In genomic region chr4:7330031-7330596, GRCh38 we compare ENCODE assay signal across 20 cellular contexts.
DNase-seq lines count a peak whose midpoint lies in the region; ATAC-seq, FAIRE-seq and TF ChIP-seq lines count a peak whose summit lies in the region.
"Had no signal": no experiment of that assay in that cellular context is flagged by ENCODE, and none has a peak within 500 bp of the region (broad histone marks: within the 10 kb centered on the region; RNA-seq: fewer than 3 reads in every experiment).

No MANE protein-coding gene starts in this region.

- H4K20me1 ChIP-seq in Karpas-422 (ENCODE audit: insufficient read depth, low read depth, low read length) (no peaks in the 10 kb centered on the region), GM23248 (ENCODE audit: insufficient read depth) (no peaks in the 10 kb centered on the region)

- 88 to 89% methylated on average over 17 of the region's 17 CpGs for WGBS in GM23248 (ENCODE audit: low coverage in 1 of 2, low lambda C conversion rate in 2 of 2, missing lambda C conversion rate in 2 of 2), 2 experiments

- no peak overlapping the region for H3K27ac ChIP-seq in kidney (ENCODE audit: low read depth in 2 of 2, low read length in 2 of 2)
- H3K27ac ChIP-seq in Karpas-422 (ENCODE audit: low read length): no peak overlapping the region
- no peak overlapping the region for H3K27ac ChIP-seq in GM23248
- H3K27ac ChIP-seq: HL-60 had no signal

- H2AFZ ChIP-seq in Karpas-422 (ENCODE audit: low read length) (no peak overlapping the region), GM23248 (no peak overlapping the region)

- in situ Hi-C loops in GM23248 (cut with MboI): no loop called here

- H3K9me3 ChIP-seq in kidney (ENCODE audit: control insufficient read depth in 1 of 2, low read length in 2 of 2) (no peaks in the 10 kb centered on the region), Karpas-422 (ENCODE audit: low read length) (no peaks in the 10 kb centered on the region), GM23248 (ENCODE audit: low read depth) (no peaks in the 10 kb centered on the region)
- H3K9me3 ChIP-seq: BE2C, HAP-1 had no signal

- no peaks in the 10 kb centered on the region for H3K4me1 ChIP-seq in kidney (ENCODE audit: control insufficient read depth in 1 of 2, insufficient read depth in 1 of 2, low read depth in 1 of 2, low read length in 2 of 2)
- no peaks in the 10 kb centered on the region for H3K4me1 ChIP-seq in Karpas-422 (ENCODE audit: low read length)
- H3K4me1 ChIP-seq in GM23248 (ENCODE audit: insufficient read depth): peaks cover 14% of the 10 kb centered on the region; the same call in 1 of the 2 replicates
- H3K4me1 ChIP-seq: BE2C, HAP-1 had no signal

- H3K9ac ChIP-seq in kidney (ENCODE audit: low read length in 2 of 2) (no peak overlapping the region), Karpas-422 (ENCODE audit: low read length) (no peak overlapping the region), GM23248 (no peak overlapping the region)

- no peaks in the 10 kb centered on the region for H3F3A ChIP-seq in GM23248 (ENCODE audit: insufficient read depth)

- H3K27ac Mint-ChIP-seq in natural killer cell treated with Interleukin-12 subunit alpha and Interleukin-12 subunit beta and Interleukin-15 and Interleukin-18, amount 100 ng/mL, for 72 hours: no peak overlapping the region
- H3K27ac Mint-ChIP-seq in natural killer cell: no peak overlapping the region
- H3K27ac Mint-ChIP-seq: CD4-positive, CD25-positive, alpha-beta regulatory T cell had no signal

- no peak for ATAC-seq in natural killer cell treated with Interleukin-12 subunit alpha and Interleukin-12 subunit beta and Interleukin-15 and Interleukin-18, amount 100 ng/mL, for 72 hours
- ATAC-seq in natural killer cell: no peak
- ATAC-seq: GM12878 had no signal

- H3K4me3 ChIP-seq in kidney (ENCODE audit: low read length in 2 of 2) (no peak overlapping the region), Karpas-422 (ENCODE audit: low read length) (no peak overlapping the region), GM23248 (no peak overlapping the region)
- H3K4me3 ChIP-seq: GM12878, HAP-1 had no signal

- no peaks in the 10 kb centered on the region for H3K9me3 Mint-ChIP-seq in natural killer cell treated with Interleukin-12 subunit alpha and Interleukin-12 subunit beta and Interleukin-15 and Interleukin-18, amount 100 ng/mL, for 72 hours
- no peaks in the 10 kb centered on the region for H3K9me3 Mint-ChIP-seq in natural killer cell

- peaks cover 3 to 14% of the 10 kb centered on the region in 2 donors for H3K4me1 Mint-ChIP-seq in natural killer cell treated with Interleukin-12 subunit alpha and Interleukin-12 subunit beta and Interleukin-15 and Interleukin-18, amount 100 ng/mL, for 72 hours (ENCODE audit: low read depth in 2 of 2)
- peaks cover 9 to 25% of the 10 kb centered on the region in 2 donors for H3K4me1 Mint-ChIP-seq in natural killer cell

- H3K27me3 ChIP-seq in Karpas-422 (ENCODE audit: low read length) (no peaks in the 10 kb centered on the region), GM23248 (replicated peaks; ENCODE audit: insufficient read depth) (no peaks in the 10 kb centered on the region)
- H3K27me3 ChIP-seq: BE2C had no signal

- no peaks in the 10 kb centered on the region for H3K36me3 Mint-ChIP-seq in natural killer cell treated with Interleukin-12 subunit alpha and Interleukin-12 subunit beta and Interleukin-15 and Interleukin-18, amount 100 ng/mL, for 72 hours
- no peaks in the 10 kb centered on the region for H3K36me3 Mint-ChIP-seq in natural killer cell
- H3K36me3 Mint-ChIP-seq: CD4-positive, CD25-positive, alpha-beta regulatory T cell had no signal

- H3K27me3 Mint-ChIP-seq in natural killer cell treated with Interleukin-12 subunit alpha and Interleukin-12 subunit beta and Interleukin-15 and Interleukin-18, amount 100 ng/mL, for 72 hours: peaks cover 0 to 18% of the 10 kb centered on the region in 2 donors
- H3K27me3 Mint-ChIP-seq in natural killer cell (ENCODE audit: low read depth in 2 of 2): peaks cover 30 to 39% of the 10 kb centered on the region in 2 donors

- no peak overlapping the region for H3K4me2 ChIP-seq in Karpas-422 (ENCODE audit: low read depth, low read length, poor library complexity, severe bottlenecking)
- no peak overlapping the region for H3K4me2 ChIP-seq in GM23248 (ENCODE audit: unreplicated experiment)

- H3K4me3 Mint-ChIP-seq in natural killer cell treated with Interleukin-12 subunit alpha and Interleukin-12 subunit beta and Interleukin-15 and Interleukin-18, amount 100 ng/mL, for 72 hours: no peak overlapping the region
- H3K4me3 Mint-ChIP-seq in natural killer cell: no peak overlapping the region
- H3K4me3 Mint-ChIP-seq: CD4-positive, CD25-positive, alpha-beta regulatory T cell had no signal

- H3K79me2 ChIP-seq in Karpas-422 (ENCODE audit: low read length): no peaks in the 10 kb centered on the region
- no peaks in the 10 kb centered on the region for H3K79me2 ChIP-seq in GM23248 (ENCODE audit: insufficient read depth)

- intact Hi-C loops in natural killer cell (cut with micrococcal nuclease): no loop called here
- intact Hi-C loops in kidney (cut with DNase I): no loop called here

- DNase-seq in natural killer cell treated with Interleukin-12 subunit alpha and Interleukin-12 subunit beta and Interleukin-15 and Interleukin-18, amount 100 ng/mL, for 72 hours (ENCODE audit: low spot score): peak; percentile 23
- no peak for DNase-seq in natural killer cell
- peak; percentile 88 for DNase-seq in NCI-H82 treated with DMSO at 0.1 percent for 48 hours (lab: John Stamatoyannopoulos, UW; ENCODE audit: unreplicated experiment)
- peak; percentile 32 for DNase-seq in kidney
- no peak for DNase-seq in Karpas-422
- DNase-seq in GM23248: no peak
- no peak for DNase-seq in activated CD8-positive, alpha-beta memory T cell treated with anti-CD3 and anti-CD28 coated beads, Interleukin-2, amount 50 U/mL, for 4 hours
- DNase-seq: BE2C; CD4-positive, CD25-positive, alpha-beta regulatory T cell; DMS 273 treated with DMSO at 0.1 percent for 48 hours; DND-41; KG1; NCI-H1092 treated with DMSO at 0.1 percent for 48 hours; NCI-H1436 treated with DMSO at 0.1 percent for 48 hours; NCI-H1930; NCI-H774 had no signal

- H3K36me3 ChIP-seq in kidney (ENCODE audit: control insufficient read depth in 1 of 2, insufficient read depth in 2 of 2, low read length in 2 of 2) (no peaks in the 10 kb centered on the region), Karpas-422 (ENCODE audit: insufficient read depth, low read length) (no peaks in the 10 kb centered on the region), GM23248 (ENCODE audit: low read depth) (no peaks in the 10 kb centered on the region)
- H3K36me3 ChIP-seq: BE2C, HAP-1 had no signal

- TF ChIP-seq CTCF in natural killer cell (IDR thresholded peaks at IDR 0.05) (no peak), kidney (IDR thresholded peaks at IDR 0.05; ENCODE audit: borderline replicate concordance, extremely low read depth, insufficient read depth) (no peak)

- no peak for FAIRE-seq in kidney (lab: Jason Lieb, UNC)
- FAIRE-seq: GM12878, RCC 7860 had no signal

- no peaks in the 10 kb centered on the region for H3K9me2 ChIP-seq in Karpas-422 (replicated peaks; ENCODE audit: insufficient read depth, low read length)
- no peaks in the 10 kb centered on the region for H3K9me2 ChIP-seq in GM23248 (ENCODE audit: insufficient read depth)

Comparison
In these comparisons a context has a peak if more than half of its experiments do, and no peak if none do; other contexts are left out.
1. DNase-seq: peak in natural killer cell treated with Interleukin-12 subunit alpha and Interleukin-12 subunit beta and Interleukin-15 and Interleukin-18, amount 100 ng/mL, for 72 hours (single experiment), NCI-H82 treated with DMSO at 0.1 percent for 48 hours (single experiment) and kidney (single experiment); none in natural killer cell (single experiment), Karpas-422 (single experiment), GM23248 (single experiment) and activated CD8-positive, alpha-beta memory T cell treated with anti-CD3 and anti-CD28 coated beads, Interleukin-2, amount 50 U/mL, for 4 hours (single experiment).